In genomic region chr7:93352881-93353280, GRCh38 we compare ENCODE assay signal across 7 cellular contexts.
"Had no signal": no experiment of that assay in that cellular context is flagged by ENCODE, and none has a peak within 500 bp of the region (broad histone marks: within the 10 kb centered on the region; RNA-seq: fewer than 3 reads in every experiment).

No MANE protein-coding gene starts in this region.

- H3K4me3 ChIP-seq: K562 had no signal

- DNase-seq: IMR-90, KBM-7, KG1 had no signal

- ATAC-seq: HepG2, K562 had no signal

- H3K9ac ChIP-seq: KMS-11 had no signal

- H3K27ac ChIP-seq: HL-60, KMS-11 had no signal

- H3K4me2 ChIP-seq: KMS-11 had no signal
